In genomic region chr5:127840198-127840524, GRCh38 we compare ENCODE assay signal across 13 cellular contexts.
DNase-seq lines count a peak whose midpoint lies in the region; ATAC-seq, FAIRE-seq and TF ChIP-seq lines count a peak whose summit lies in the region.
"Had no signal": no experiment of that assay in that cellular context is flagged by ENCODE, and none has a peak within 500 bp of the region (broad histone marks: within the 10 kb centered on the region; RNA-seq: fewer than 3 reads in every experiment).

No MANE protein-coding gene starts in this region.

- peaks cover 0 to 3% of the 10 kb centered on the region in 2 donors for H3K27me3 Mint-ChIP-seq in natural killer cell treated with Interleukin-12 subunit alpha and Interleukin-12 subunit beta and Interleukin-15 and Interleukin-18, amount 100 ng/mL, for 72 hours
- H3K27me3 Mint-ChIP-seq: CD4-positive, alpha-beta T cell had no signal

- peaks cover 5 to 10% of the 10 kb centered on the region in 2 donors for H3K4me1 Mint-ChIP-seq in natural killer cell treated with Interleukin-12 subunit alpha and Interleukin-12 subunit beta and Interleukin-15 and Interleukin-18, amount 100 ng/mL, for 72 hours (ENCODE audit: low read depth in 2 of 2)

- H3K36me3 ChIP-seq in OCI-LY3 (replicated peaks; ENCODE audit: low read depth, low read length) (no peaks in the 10 kb centered on the region), MG63 (no peaks in the 10 kb centered on the region)

- no peak overlapping the region for H2AFZ ChIP-seq in OCI-LY3 (ENCODE audit: low read depth, low read length)

- peaks cover 8% of the 10 kb centered on the region for H3K4me1 ChIP-seq in OCI-LY3 (ENCODE audit: low read length)
- H3K4me1 ChIP-seq: testis had no signal

- H3K4me3 ChIP-seq in OCI-LY3 (ENCODE audit: low read length) (no peak overlapping the region), MG63 (no peak overlapping the region)
- H3K4me3 ChIP-seq: testis had no signal

- no peak overlapping the region for H3K4me3 Mint-ChIP-seq in natural killer cell treated with Interleukin-12 subunit alpha and Interleukin-12 subunit beta and Interleukin-15 and Interleukin-18, amount 100 ng/mL, for 72 hours
- H3K4me3 Mint-ChIP-seq: CD4-positive, alpha-beta T cell had no signal

- H3K9me3 ChIP-seq in OCI-LY3 (ENCODE audit: insufficient read depth, low read length) (no peaks in the 10 kb centered on the region), MG63 (no peaks in the 10 kb centered on the region)
- H3K9me3 ChIP-seq: testis had no signal

- no peaks in the 10 kb centered on the region for H3K27me3 ChIP-seq in OCI-LY3 (ENCODE audit: low read depth, low read length)
- H3K27me3 ChIP-seq in MG63: no peaks in the 10 kb centered on the region
- H3K27me3 ChIP-seq: testis had no signal

- no peaks in the 10 kb centered on the region for H3K79me2 ChIP-seq in OCI-LY3 (ENCODE audit: low read length)

- H3K27ac Mint-ChIP-seq in natural killer cell treated with Interleukin-12 subunit alpha and Interleukin-12 subunit beta and Interleukin-15 and Interleukin-18, amount 100 ng/mL, for 72 hours: no peak overlapping the region
- H3K27ac Mint-ChIP-seq: CD4-positive, alpha-beta T cell had no signal

- H3K4me2 ChIP-seq in OCI-LY3 (ENCODE audit: low read length): peak overlapping the region; percentile 18; the same call in 1 of the 2 replicates

- ATAC-seq in GM21381 (IDR thresholded peaks at IDR 0.05; ENCODE audit: unreplicated experiment) (peak; percentile 78), HG03103 (IDR thresholded peaks at IDR 0.05; ENCODE audit: low read depth, unreplicated experiment) (peak; percentile 61)
- no peak for ATAC-seq in natural killer cell treated with Interleukin-12 subunit alpha and Interleukin-12 subunit beta and Interleukin-15 and Interleukin-18, amount 100 ng/mL, for 72 hours

- DNase-seq in GM18507 (ENCODE audit: extremely low spot score, insufficient read length, low read depth) (no peak), urothelium cell line (ENCODE audit: low spot score) (no peak), MG63 (no peak), islet precursor cell (no peak)
- no peak for DNase-seq in natural killer cell treated with Interleukin-12 subunit alpha and Interleukin-12 subunit beta and Interleukin-15 and Interleukin-18, amount 100 ng/mL, for 72 hours (ENCODE audit: low spot score)
- DNase-seq: caudate nucleus; CD4-positive, alpha-beta T cell; NCI-H524 treated with DMSO at 0.1 percent for 48 hours; stimulated activated CD4-positive, alpha-beta T cell treated with anti-CD3 and anti-CD28 coated beads, Interleukin-4, amount 100 ng/mL, for 24 hours; testis had no signal

- H3K9ac ChIP-seq in OCI-LY3 (ENCODE audit: low read length): no peak overlapping the region

- TF ChIP-seq CTCF in OCI-LY3 (IDR thresholded peaks at IDR 0.05; ENCODE audit: low read depth, low read length): no peak

- no peaks in the 10 kb centered on the region for H3K9me3 Mint-ChIP-seq in natural killer cell treated with Interleukin-12 subunit alpha and Interleukin-12 subunit beta and Interleukin-15 and Interleukin-18, amount 100 ng/mL, for 72 hours
- H3K9me3 Mint-ChIP-seq: CD4-positive, alpha-beta T cell had no signal

- H4K20me1 ChIP-seq in OCI-LY3 (ENCODE audit: insufficient read depth, low read length): no peaks in the 10 kb centered on the region

- FAIRE-seq in GM18507 (lab: Jason Lieb, UNC) (peak; percentile 47), urothelium cell line (lab: Jason Lieb, UNC) (no peak)

- H3K36me3 Mint-ChIP-seq in natural killer cell treated with Interleukin-12 subunit alpha and Interleukin-12 subunit beta and Interleukin-15 and Interleukin-18, amount 100 ng/mL, for 72 hours: no peaks in the 10 kb centered on the region

- H3K27ac ChIP-seq in OCI-LY3 (ENCODE audit: low read length): no peak overlapping the region
- H3K27ac ChIP-seq: testis had no signal

Comparison
In these comparisons a context has a peak if more than half of its experiments do, and no peak if none do; other contexts are left out.
1. ATAC-seq: peak in GM21381 (single experiment) and HG03103 (single experiment); none in natural killer cell treated with Interleukin-12 subunit alpha and Interleukin-12 subunit beta and Interleukin-15 and Interleukin-18, amount 100 ng/mL, for 72 hours (0 of 2).